ENCODE assay signal across 12 cellular contexts in genomic region chr15:66165856-66166255, GRCh38.
"Had no signal": no experiment of that assay in that cellular context is flagged by ENCODE, and none has a peak within 500 bp of the region (broad histone marks: within the 10 kb centered on the region; RNA-seq: fewer than 3 reads in every experiment).

No MANE protein-coding gene starts in this region.

- H3K36me3 ChIP-seq: stomach, thoracic aorta had no signal

- DNase-seq: activated CD4-positive, alpha-beta T cell treated with anti-CD3 and anti-CD28 coated beads, Interleukin-2, amount 50 U/mL, for 4 hours; activated effector memory CD4-positive, alpha-beta T cell treated with Interleukin-2 at 50 U/mL for 16 hours; activated T-cell treated with anti-CD3 and anti-CD28 coated beads, Interleukin-2, amount 50 U/mL, for 1 hour; amygdala; dermis blood vessel endothelial cell; hippocampal formation; kidney glomerular epithelial cell; stimulated activated CD4-positive, alpha-beta T cell treated with anti-CD3 and anti-CD28 coated beads, Interleukin-2, amount 100 ng/mL, for 48 hours; stimulated activated CD8-positive, alpha-beta memory T cell treated with anti-CD3 and anti-CD28 coated beads, Interleukin-4, amount 100 ng/mL, for 48 hours; stomach had no signal

- H2AFZ ChIP-seq: parathyroid adenoma had no signal

- H3K4me3 ChIP-seq: stomach, thoracic aorta had no signal

- H3K4me1 ChIP-seq: parathyroid adenoma, stomach had no signal

- H3K79me2 ChIP-seq: parathyroid adenoma had no signal

- H3K9ac ChIP-seq: parathyroid adenoma had no signal

- H3K27ac ChIP-seq: parathyroid adenoma, stomach, thoracic aorta had no signal

- H3K9me3 ChIP-seq: stomach, thoracic aorta had no signal
